8 cellular contexts compared by ENCODE assay signal in the genomic region with DNA sequence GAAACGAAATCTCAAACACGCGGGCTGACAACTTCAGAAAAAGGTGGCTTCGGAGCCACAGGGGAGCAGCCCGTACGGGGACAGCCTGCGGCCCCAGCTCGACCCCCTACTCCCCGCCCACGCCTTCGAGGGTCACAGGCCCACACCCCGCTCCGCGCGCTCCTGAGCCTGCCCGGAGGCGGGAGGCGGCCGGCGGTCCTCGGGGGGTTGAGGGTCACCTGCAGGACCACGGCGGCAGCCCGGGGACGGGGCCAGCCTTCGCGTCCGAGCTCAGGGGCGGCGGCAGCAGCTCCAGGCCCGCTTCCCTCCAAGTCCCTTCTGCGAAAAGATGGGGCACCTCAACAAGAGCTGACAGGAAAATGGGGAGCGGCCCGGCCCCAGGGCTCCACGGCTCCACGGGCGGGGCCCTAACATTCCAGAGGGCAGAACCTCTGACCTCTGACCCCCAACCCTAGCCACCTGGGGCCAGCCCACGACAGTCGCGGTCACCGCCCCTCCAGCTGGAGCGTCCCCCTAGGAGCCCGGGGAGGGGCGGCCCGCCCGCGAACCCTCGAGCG. TPM values are rescaled to one million over a fixed set of nuclear protein-coding genes. Genes with fewer than 3 reads are reported as not detected.
A peak's percentile ranks its signal among the peaks of the same experiment; 100 is the strongest.
DNase-seq lines count a peak whose midpoint lies in the region; ATAC-seq and TF ChIP-seq lines count a peak whose summit lies in the region.

No MANE protein-coding gene starts in this region.

- H3K4me3 ChIP-seq in HL-60 (replicated peaks; ENCODE audit: insufficient read depth, low read length), result peak overlapping the region; percentile 77
- peak overlapping the region; percentile 79 to 81 for H3K4me3 ChIP-seq in ascending aorta

- H3K27me3 ChIP-seq in HL-60 (ENCODE audit: insufficient read depth, poor library complexity, severe bottlenecking) (no peaks in the 10 kb centered on the region), ascending aorta (no peaks in the 10 kb centered on the region)

- TF ChIP-seq CTCF in HL-60 (IDR thresholded peaks at IDR 0.05; ENCODE audit: insufficient read depth, low read length), result no peak
- TF ChIP-seq CTCF in ascending aorta (IDR thresholded peaks at IDR 0.05), result no peak

- H3K9me3 ChIP-seq in ascending aorta, result no peaks in the 10 kb centered on the region

- no peak overlapping the region for H3K27ac ChIP-seq in HL-60 (replicated peaks)
- H3K27ac ChIP-seq in ascending aorta, result peak overlapping the region; percentile 83 to 84

- peak; percentile 20 for DNase-seq in ELR (ENCODE audit: low read depth)
- DNase-seq in HL-60 (ENCODE audit: low read depth in 1 of 2, low spot score in 1 of 2), result peak; percentile 9 to 28
- peak in 1 of 2 donors; percentile 78 for DNase-seq in ascending aorta (ENCODE audit: low spot score in 2 of 2)
- peak; percentile 63 for DNase-seq in islet precursor cell
- DNase-seq in stimulated activated CD4-positive, alpha-beta T cell treated with anti-CD3 and anti-CD28 coated beads, Interleukin-4, amount 100 ng/mL, for 24 hours, result peak; percentile 10
- no peak for DNase-seq in central memory CD4-positive, alpha-beta T cell
- no peak for DNase-seq in NOMO-1 treated with dmso at 0.1 percent for 144 hours (lab: John Stamatoyannopoulos, UW; ENCODE audit: unreplicated experiment)

- H3K4me1 ChIP-seq in ascending aorta, result peaks cover 0 to 21% of the 10 kb centered on the region in 2 donors

- ATAC-seq in GM21381 (IDR thresholded peaks at IDR 0.05; ENCODE audit: unreplicated experiment), result peak; percentile 11

- intact Hi-C loops in ascending aorta (cut with DNase I), result loop anchor here (1.0 to 10.0 kb wide), 3 partner anchors 24 to 628 kb away; partner anchors contain the start of genes LRRC28 and SYNM

- H3K36me3 ChIP-seq in ascending aorta, result peaks cover 5 to 16% of the 10 kb centered on the region in 2 donors

RNA-seq across cellular contexts. Expression of gene LYSMD4, which starts 0.4 kb away (rescaled TPM):
- not detected for total RNA-seq in ascending aorta

Comparison
In these comparisons a context has a peak if more than half of its experiments do, and no peak if none do; other contexts are left out.
1. DNase-seq: peak in ELR (single experiment), HL-60 (2 of 2), islet precursor cell (single experiment) and stimulated activated CD4-positive, alpha-beta T cell treated with anti-CD3 and anti-CD28 coated beads, Interleukin-4, amount 100 ng/mL, for 24 hours (single experiment); none in central memory CD4-positive, alpha-beta T cell (single experiment) and NOMO-1 treated with dmso at 0.1 percent for 144 hours (single experiment).